In genomic region chr2:68251855-68252406, GRCh38 we compare ENCODE assay signal across 8 cellular contexts. TPM values are rescaled to one million over a fixed set of nuclear protein-coding genes. Genes with fewer than 3 reads are reported as not detected.
DNase-seq lines count a peak whose midpoint lies in the region; ATAC-seq and TF ChIP-seq lines count a peak whose summit lies in the region.

No MANE protein-coding gene starts in this region.

- peak overlapping the region; percentile 79 for H3K4me3 Mint-ChIP-seq in glutamatergic neuron (ENCODE audit: unreplicated experiment)

- peak overlapping the region; percentile 63 for H3K27ac Mint-ChIP-seq in glutamatergic neuron (ENCODE audit: unreplicated experiment)

- H3K4me1 Mint-ChIP-seq in glutamatergic neuron (ENCODE audit: low read depth, unreplicated experiment): peaks cover 9% of the 10 kb centered on the region

- peak overlapping the region; percentile 90 for H3K9ac ChIP-seq in rectal smooth muscle tissue (ENCODE audit: low read length)

- H3K4me3 ChIP-seq in rectal smooth muscle tissue (ENCODE audit: low read length): peak overlapping the region; percentile 67

- peaks cover 11% of the 10 kb centered on the region for H3K27me3 Mint-ChIP-seq in glutamatergic neuron (ENCODE audit: unreplicated experiment)

- H3K4me1 ChIP-seq in rectal smooth muscle tissue (ENCODE audit: control insufficient read depth, insufficient read depth, low read length): peaks cover 22% of the 10 kb centered on the region

- no peaks in the 10 kb centered on the region for H3K36me3 Mint-ChIP-seq in glutamatergic neuron (ENCODE audit: unreplicated experiment)

- H3K27me3 ChIP-seq in rectal smooth muscle tissue (ENCODE audit: control insufficient read depth, insufficient read depth, low read length): no peaks in the 10 kb centered on the region

- DNase-seq in DMS53 treated with DMSO at 0.1 percent for 48 hours (lab: John Stamatoyannopoulos, UW; ENCODE audit: unreplicated experiment) (peak; percentile 15), NCI-H69 (lab: John Stamatoyannopoulos, UW) (peak; percentile 66), activated gamma-delta T cell (lab: John Stamatoyannopoulos, UW) (peak; percentile 41), glutamatergic neuron (peak; percentile 67), NCI-H128 (lab: John Stamatoyannopoulos, UW; ENCODE audit: unreplicated experiment) (no peak), inferior parietal cortex (ENCODE audit: extremely low spot score) (no peak)

- peak; percentile 10 for ATAC-seq in GM21737 (IDR thresholded peaks at IDR 0.05; ENCODE audit: unreplicated experiment)

- H3K27ac ChIP-seq in rectal smooth muscle tissue (ENCODE audit: low read depth, low read length): peak overlapping the region; percentile 95

- TF ChIP-seq CTCF in glutamatergic neuron (IDR thresholded peaks at IDR 0.05; ENCODE audit: partially characterized antibody, unreplicated experiment): no peak

- peaks cover 9% of the 10 kb centered on the region for H3K9me3 Mint-ChIP-seq in glutamatergic neuron (ENCODE audit: unreplicated experiment)

- H3K36me3 ChIP-seq in rectal smooth muscle tissue (ENCODE audit: control insufficient read depth, insufficient read depth, low read length): no peaks in the 10 kb centered on the region

RNA-seq across cellular contexts. Expression of gene PPP3R1, which starts 0.4 kb away (rescaled TPM):
- total RNA-seq in glutamatergic neuron (ENCODE audit: unreplicated experiment): 53.4 TPM

Comparison
In these comparisons a context has a peak if more than half of its experiments do, and no peak if none do; other contexts are left out.
1. DNase-seq: peak in DMS53 treated with DMSO at 0.1 percent for 48 hours (single experiment), NCI-H69 (single experiment), activated gamma-delta T cell (single experiment) and glutamatergic neuron (single experiment); none in NCI-H128 (single experiment) and inferior parietal cortex (single experiment).